Comparison of ENCODE assay signal across 22 cellular contexts in genomic region chr15:29687939-29688884, GRCh38.
DNase-seq lines count a peak whose midpoint lies in the region; FAIRE-seq and TF ChIP-seq lines count a peak whose summit lies in the region.
"Had no signal": no experiment of that assay in that cellular context is flagged by ENCODE, and none has a peak within 500 bp of the region (broad histone marks: within the 10 kb centered on the region; RNA-seq: fewer than 3 reads in every experiment).

No MANE protein-coding gene starts in this region.

- peaks cover 11% of the 10 kb centered on the region for H3K4me1 ChIP-seq in colonic mucosa
- H3K4me1 ChIP-seq in transverse colon, result peaks cover 0 to 10% (median 5%) of the 10 kb centered on the region in 4 donors
- H3K4me1 ChIP-seq in esophagus squamous epithelium, result peaks cover 6 to 22% (median 7%) of the 10 kb centered on the region in 3 donors
- H3K4me1 ChIP-seq: HAP-1 had no signal

- WGBS in transverse colon (ENCODE audit: low coverage in 1 of 2), 2 donors, result 51 to 80% methylated on average over 2 to 33 of the region's 33 CpGs
- WGBS in esophagus squamous epithelium, 2 donors, result 76 to 81% methylated on average over 7 to 12 of the region's 33 CpGs

- H3K36me3 ChIP-seq in colonic mucosa, result no peaks in the 10 kb centered on the region
- no peaks in the 10 kb centered on the region for H3K36me3 ChIP-seq in transverse colon
- H3K36me3 ChIP-seq in esophagus squamous epithelium, result no peaks in the 10 kb centered on the region
- H3K36me3 ChIP-seq: HAP-1, MG63, ovary had no signal

- TF ChIP-seq POLR2A in transverse colon (IDR thresholded peaks at IDR 0.05) (peak; percentile 72), esophagus squamous epithelium (IDR thresholded peaks at IDR 0.05) (no peak)

- H3K9ac ChIP-seq in colonic mucosa (ENCODE audit: low read depth in 2 of 2, low read length in 2 of 2), result peak overlapping the region; percentile 70 to 77

- H3K9me3 ChIP-seq in colonic mucosa (no peaks in the 10 kb centered on the region), transverse colon (no peaks in the 10 kb centered on the region), esophagus squamous epithelium (no peaks in the 10 kb centered on the region)
- H3K9me3 ChIP-seq: HAP-1, MG63, ovary had no signal

- H3K4me3 ChIP-seq in colonic mucosa (peak overlapping the region; percentile 3), transverse colon (peak overlapping the region in 1 of 4 donors; percentile 31), esophagus squamous epithelium (no peak overlapping the region)
- H3K4me3 ChIP-seq: HAP-1, MG63, ovary had no signal

- H3K27ac ChIP-seq in colonic mucosa, result peak overlapping the region; percentile 82
- peak overlapping the region; percentile 78 to 90 (median 88) for H3K27ac ChIP-seq in transverse colon
- no peak overlapping the region for H3K27ac ChIP-seq in esophagus squamous epithelium
- H3K27ac ChIP-seq: ovary had no signal

- no peak for FAIRE-seq in frontal cortex (lab: Jason Lieb, UNC)
- FAIRE-seq: endothelial cell of umbilical vein had no signal

- in situ Hi-C loops in transverse colon (cut with MboI; ENCODE audit: low pct_ligation_motif_present in 1 of 4, low pct_unique_long_range_greater_than_20kb in 1 of 4, low sequenced_read_pairs in 3 of 4), result no loop called here

- intact Hi-C loops in colonic mucosa (cut with DNase I), result no loop called here
- intact Hi-C loops in transverse colon (cut with DNase I; ENCODE audit: low total_unique reads), result no loop called here
- intact Hi-C loops in esophagus squamous epithelium (cut with DNase I), result no loop called here

- H3K27me3 ChIP-seq in colonic mucosa, result no peaks in the 10 kb centered on the region
- no peaks in the 10 kb centered on the region for H3K27me3 ChIP-seq in transverse colon
- H3K27me3 ChIP-seq in esophagus squamous epithelium, result peaks cover 0 to 7% (median 0%) of the 10 kb centered on the region in 4 donors
- H3K27me3 ChIP-seq: MG63, ovary had no signal

- TF ChIP-seq CTCF in colonic mucosa (IDR thresholded peaks at IDR 0.05) (no peak), transverse colon (IDR thresholded peaks at IDR 0.05) (peak in 2 of 5 experiments; percentile 22 to 37), esophagus squamous epithelium (IDR thresholded peaks at IDR 0.05) (peak in 1 of 6 experiments; percentile 12)

- DNase-seq in NCI-H2171 treated with DMSO at 0.1 percent for 48 hours (lab: John Stamatoyannopoulos, UW) (peak; percentile 11), NCI-H2171 (lab: John Stamatoyannopoulos, UW) (no peak), colonic mucosa (peak; percentile 91), mucosa of gallbladder (ENCODE audit: low spot score) (peak; percentile 52), transverse colon (peak; percentile 93), frontal cortex (ENCODE audit: low spot score in 2 of 2) (no peak), iPS-NIHi7 (ENCODE audit: extremely low spot score) (no peak), esophagus squamous epithelium (lab: John Stamatoyannopoulos, UW) (no peak)
- DNase-seq: activated CD4-positive, alpha-beta T cell treated with anti-CD3 and anti-CD28 coated beads, Interleukin-2, amount 10 ng/mL, durations not matched to agents 7 days and 5 days; activated gamma-delta T cell; DMS153; foreskin fibroblast; left cardiac atrium; MG63; NCI-H1436 treated with DMSO at 0.1 percent for 48 hours; NCI-H446 treated with DMSO at 0.1 percent for 48 hours; ovary; stimulated activated naive CD4-positive, alpha-beta T cell treated with Interleukin-2 at 50 U/mL for 16 hours; T-helper 1 cell; trophoblast cell had no signal

- TF ChIP-seq EP300 in transverse colon (IDR thresholded peaks at IDR 0.05; ENCODE audit: low read depth), result no peak

Comparison
In these comparisons a context has a peak if more than half of its experiments do, and no peak if none do; other contexts are left out.
1. DNase-seq: peak in NCI-H2171 treated with DMSO at 0.1 percent for 48 hours (single experiment), colonic mucosa (single experiment), mucosa of gallbladder (single experiment) and transverse colon (single experiment); none in NCI-H2171 (single experiment), frontal cortex (0 of 2), iPS-NIHi7 (single experiment) and esophagus squamous epithelium (single experiment).
2. H3K27ac ChIP-seq: peak in colonic mucosa (single experiment) and transverse colon (4 of 4); none in esophagus squamous epithelium (0 of 4).